ENCODE assay signal across 8 cellular contexts in genomic region chr1:173914366-173914871, GRCh38. TPM values are rescaled to one million over a fixed set of nuclear protein-coding genes. Genes with fewer than 3 reads are reported as not detected.
DNase-seq lines count a peak whose midpoint lies in the region; ATAC-seq, FAIRE-seq and TF ChIP-seq lines count a peak whose summit lies in the region.
"Had no signal": no experiment of that assay in that cellular context is flagged by ENCODE, and none has a peak within 500 bp of the region (broad histone marks: within the 10 kb centered on the region; RNA-seq: fewer than 3 reads in every experiment).

No MANE protein-coding gene starts in this region.

- ATAC-seq in HG03571 (IDR thresholded peaks at IDR 0.05; ENCODE audit: unreplicated experiment) = no peak

- no peaks in the 10 kb centered on the region for H3K79me2 ChIP-seq in Karpas-422 (ENCODE audit: low read length)

- H3K4me2 ChIP-seq in Karpas-422 (ENCODE audit: low read depth, low read length, poor library complexity, severe bottlenecking) = no peak overlapping the region

- no peak overlapping the region for H3K9ac ChIP-seq in Karpas-422 (ENCODE audit: low read length)

- no peak for FAIRE-seq in RCC 7860 (lab: Jason Lieb, UNC)

- H3K9me3 Mint-ChIP-seq in activated CD4-positive, alpha-beta T cell treated with anti-CD3 and anti-CD28 coated beads, Interleukin-2, amount 10 ng/mL, durations not matched to agents 24 days and 14 days = no peaks in the 10 kb centered on the region

- CTCF ChIA-PET in GM10248 (lab: Yijun Ruan, JAX) = interaction anchor here (1.0 to 1.4 kb wide), 3 partner anchors 12 to 485 kb away, joined by 3 to 4 read pairs (median 3); no protein-coding TSS in a partner anchor

- POLR2A ChIA-PET in GM10248 (lab: Yijun Ruan, JAX) = no interaction called here

- no peaks in the 10 kb centered on the region for H4K20me1 ChIP-seq in Karpas-422 (ENCODE audit: insufficient read depth, low read depth, low read length)

- H3K4me3 Mint-ChIP-seq in activated CD4-positive, alpha-beta T cell treated with anti-CD3 and anti-CD28 coated beads, Interleukin-2, amount 10 ng/mL, durations not matched to agents 24 days and 14 days = no peak overlapping the region

- H3K4me1 ChIP-seq in Karpas-422 (ENCODE audit: low read length) = no peaks in the 10 kb centered on the region

- H3K36me3 Mint-ChIP-seq in activated CD4-positive, alpha-beta T cell treated with anti-CD3 and anti-CD28 coated beads, Interleukin-2, amount 10 ng/mL, durations not matched to agents 24 days and 14 days (ENCODE audit: low read depth) = no peaks in the 10 kb centered on the region

- no peak overlapping the region for H3K27ac Mint-ChIP-seq in activated CD4-positive, alpha-beta T cell treated with anti-CD3 and anti-CD28 coated beads, Interleukin-2, amount 10 ng/mL, durations not matched to agents 24 days and 14 days

- no peak overlapping the region for H2AFZ ChIP-seq in Karpas-422 (ENCODE audit: low read length)

- H3K4me1 Mint-ChIP-seq in activated CD4-positive, alpha-beta T cell treated with anti-CD3 and anti-CD28 coated beads, Interleukin-2, amount 10 ng/mL, durations not matched to agents 24 days and 14 days = no peaks in the 10 kb centered on the region

- H3K9me3 ChIP-seq in Karpas-422 (ENCODE audit: low read length) = no peaks in the 10 kb centered on the region

- H3K4me3 ChIP-seq in Karpas-422 (ENCODE audit: low read length) = no peak overlapping the region
- H3K4me3 ChIP-seq: skin epidermis had no signal

- no peaks in the 10 kb centered on the region for H3K27me3 ChIP-seq in Karpas-422 (ENCODE audit: low read length)

- H3K9me2 ChIP-seq in Karpas-422 (replicated peaks; ENCODE audit: insufficient read depth, low read length) = no peaks in the 10 kb centered on the region

- intact Hi-C loops in activated CD4-positive, alpha-beta T cell treated with anti-CD3 and anti-CD28 coated beads, Interleukin-2, amount 10 ng/mL, durations not matched to agents 24 days and 14 days (cut with micrococcal nuclease) = no loop called here

- DNase-seq in GM10248 (ENCODE audit: extremely low spot score) (peak; percentile 58), Karpas-422 (peak; percentile 80), kidney tubule cell (ENCODE audit: low spot score) (peak; percentile 20), RCC 7860 (ENCODE audit: low spot score) (no peak)
- peak; percentile 66 for DNase-seq in activated CD4-positive, alpha-beta T cell treated with anti-CD3 and anti-CD28 coated beads, Interleukin-2, amount 10 ng/mL, durations not matched to agents 24 days and 14 days
- DNase-seq in central memory CD4-positive, alpha-beta T cell = no peak

- peak; percentile 44 for TF ChIP-seq CTCF in GM10248 (IDR thresholded peaks at IDR 0.05; ENCODE audit: control extremely low read depth, extremely low read depth, low read depth, missing control alignments)

- no peaks in the 10 kb centered on the region for H3K27me3 Mint-ChIP-seq in activated CD4-positive, alpha-beta T cell treated with anti-CD3 and anti-CD28 coated beads, Interleukin-2, amount 10 ng/mL, durations not matched to agents 24 days and 14 days

- H3K36me3 ChIP-seq in Karpas-422 (ENCODE audit: insufficient read depth, low read length) = no peaks in the 10 kb centered on the region

- no peak overlapping the region for H3K27ac ChIP-seq in Karpas-422 (ENCODE audit: low read length)
- H3K27ac ChIP-seq: skin epidermis had no signal

RNA-seq across cellular contexts. Expression of gene SERPINC1, which starts 2.7 kb away (rescaled TPM):
- 0.26 TPM in 1 of 2 replicates, not detected in the other for total RNA-seq in Karpas-422 (2014; rRNA removed; shearing (Covaris generic); ENCODE audit: low replicate concordance)
- total RNA-seq in activated CD4-positive, alpha-beta T cell treated with anti-CD3 and anti-CD28 coated beads, Interleukin-2, amount 10 ng/mL, durations not matched to agents 24 days and 14 days = not detected in 2 replicates

RNA-seq across cellular contexts. Expression of gene ZBTB37, which starts 46.2 kb away (rescaled TPM):
- total RNA-seq in Karpas-422 (2014; rRNA removed; shearing (Covaris generic); ENCODE audit: low replicate concordance) = 9.7 and 15.8 TPM in 2 replicates
- 8.7 and 9.1 TPM in 2 replicates for total RNA-seq in activated CD4-positive, alpha-beta T cell treated with anti-CD3 and anti-CD28 coated beads, Interleukin-2, amount 10 ng/mL, durations not matched to agents 24 days and 14 days

RNA-seq across cellular contexts. Expression of gene GAS5, which starts 46.6 kb away (rescaled TPM):
- total RNA-seq in Karpas-422 (2014; rRNA removed; shearing (Covaris generic); ENCODE audit: low replicate concordance) = 636 and 838 TPM in 2 replicates
- total RNA-seq in activated CD4-positive, alpha-beta T cell treated with anti-CD3 and anti-CD28 coated beads, Interleukin-2, amount 10 ng/mL, durations not matched to agents 24 days and 14 days = 695 and 703 TPM in 2 replicates

Comparison
In these comparisons a context has a peak if more than half of its experiments do, and no peak if none do; other contexts are left out.
1. DNase-seq: peak in GM10248 (single experiment), Karpas-422 (single experiment), activated CD4-positive, alpha-beta T cell treated with anti-CD3 and anti-CD28 coated beads, Interleukin-2, amount 10 ng/mL, durations not matched to agents 24 days and 14 days (single experiment) and kidney tubule cell (single experiment); none in central memory CD4-positive, alpha-beta T cell (single experiment) and RCC 7860 (single experiment).